7 cellular contexts compared by ENCODE assay signal in genomic region chr1:14291182-14291581, GRCh38.
A peak's percentile ranks its signal among the peaks of the same experiment; 100 is the strongest.
DNase-seq lines count a peak whose midpoint lies in the region; FAIRE-seq and TF ChIP-seq lines count a peak whose summit lies in the region.
"Not testable (repeated sequence)": the region's sequence is repeated elsewhere in the genome, so short reads cannot be mapped to it uniquely, and the experiment has no call there.

No MANE protein-coding gene starts in this region.

- not testable (repeated sequence) for H2BK15ac ChIP-seq in H1 (ENCODE audit: low read length)

- H3K9ac ChIP-seq in H1 (replicated peaks in 1 of 4; ENCODE audit: extremely low read depth in 1 of 4, low read depth in 3 of 4, low read length in 3 of 4); neural progenitor cell: not testable (repeated sequence)

- not testable (repeated sequence) for H2BK20ac ChIP-seq in H1 (ENCODE audit: low read length)

- not testable (repeated sequence) for TF ChIP-seq RAD21 in H1 (IDR thresholded peaks at IDR 0.05 in 1 of 2, conservative IDR thresholded peaks at IDR 0.05 in 1 of 2; ENCODE audit: low read depth in 2 of 2, low read length in 2 of 2)

- H3K79me1 ChIP-seq in H1 (ENCODE audit: low read depth, low read length): not testable (repeated sequence)

- H2AK5ac ChIP-seq in H1 (ENCODE audit: low read depth, low read length): not testable (repeated sequence)

- H4K91ac ChIP-seq in H1 (replicated peaks; ENCODE audit: insufficient read length, low read length): not testable (repeated sequence)

- not testable (repeated sequence) for TF ChIP-seq EP300 in H1 (IDR thresholded peaks at IDR 0.05; ENCODE audit: borderline replicate concordance in 1 of 2, low read depth in 2 of 2, low read length in 2 of 2)

- POLR2A ChIA-PET in RWPE1 (lab: Yijun Ruan, JAX; ENCODE audit: low non-redundant PET); H1 (lab: Charles Lee; ENCODE audit: partially characterized antibody): not testable (repeated sequence)

- 63% methylated on average over 6 of the region's 6 CpGs; no CpG with 5 or more reads in 1 of the 2 experiments for WGBS in H1 (ENCODE audit: extremely low coverage in 1 of 2, insufficient coverage in 1 of 2, insufficient read length in 1 of 2, insufficient replicate concordance in 2 of 2, low coverage in 1 of 2, low lambda C conversion rate in 2 of 2, missing lambda C conversion rate in 1 of 2), 2 experiments

- H3K36me3 Mint-ChIP-seq in neural progenitor cell: not testable (repeated sequence)

- not testable (repeated sequence) for H3K4me3 ChIP-seq in H1 (ENCODE audit: extremely low read depth in 1 of 4, insufficient read depth in 2 of 4, low read depth in 3 of 4, low read length in 4 of 4); neural progenitor cell

- not testable (repeated sequence) for H2BK5ac ChIP-seq in H1 (ENCODE audit: low read depth, low read length)

- H3K4me2 ChIP-seq in H1 (ENCODE audit: insufficient read depth in 1 of 2, low read depth in 2 of 2, low read length in 2 of 2): not testable (repeated sequence)
- H3K4me2 ChIP-seq in neural progenitor cell: peak overlapping the region; percentile 61

- H3K4me1 ChIP-seq in H1 (replicated peaks in 1 of 4; ENCODE audit: control insufficient read depth in 3 of 4, insufficient read depth in 4 of 4, low read length in 3 of 4): not testable (repeated sequence)
- peaks cover 19% of the 10 kb centered on the region for H3K4me1 ChIP-seq in neural progenitor cell

- H3F3A ChIP-seq in neural progenitor cell (ENCODE audit: low read depth): not testable (repeated sequence)

- TF ChIP-seq CTCF in RWPE1 (conservative IDR thresholded peaks at IDR 0.05; ENCODE audit: low read depth); H1 (IDR thresholded peaks at IDR 0.05; ENCODE audit: control extremely low read depth in 1 of 3, insufficient read depth in 1 of 3, low read depth in 1 of 3, low read length in 3 of 3); neural progenitor cell (IDR thresholded peaks at IDR 0.05): not testable (repeated sequence)

- peak overlapping the region; percentile 47 for H3K27ac Mint-ChIP-seq in neural progenitor cell

- H3K4me3 Mint-ChIP-seq in neural progenitor cell: not testable (repeated sequence)

- not testable (repeated sequence) for H3K14ac ChIP-seq in H1 (ENCODE audit: insufficient read length)

- not testable (repeated sequence) for H4K20me1 ChIP-seq in H1 (replicated peaks in 1 of 2; ENCODE audit: control insufficient read depth in 1 of 2, insufficient read depth in 2 of 2, low read length in 2 of 2); neural progenitor cell (ENCODE audit: low read depth)

- not testable (repeated sequence) for H3K9me3 Mint-ChIP-seq in neural progenitor cell

- H4K8ac ChIP-seq in H1 (ENCODE audit: extremely low read depth, insufficient read depth, low read length): 0 out of 2 replicates have a peak overlapping the region, but pooled peaks have one; percentile 58

- not testable (repeated sequence) for H3K27me3 Mint-ChIP-seq in neural progenitor cell (ENCODE audit: insufficient read depth, low read depth)

- not testable (repeated sequence) for H3K23me2 ChIP-seq in H1 (ENCODE audit: low read depth, low read length)

- not testable (repeated sequence) for H3K27me3 ChIP-seq in H1 (replicated peaks in 1 of 4; ENCODE audit: control insufficient read depth in 3 of 4, extremely low read depth in 1 of 4, insufficient read depth in 3 of 4, low read length in 3 of 4); neural progenitor cell

- H3K23ac ChIP-seq in H1 (ENCODE audit: insufficient read length): not testable (repeated sequence)

- DNase-seq in ELF-1 (ENCODE audit: low read depth, low spot score): peak; percentile 51
- DNase-seq in NCI-H1105 treated with DMSO at 0.1 percent for 48 hours (lab: John Stamatoyannopoulos, UW): peak; percentile 27
- peak; percentile 57 for DNase-seq in NCI-H2196 (lab: John Stamatoyannopoulos, UW; ENCODE audit: unreplicated experiment)
- DNase-seq in RWPE1 (ENCODE audit: low spot score): peak; percentile 36
- peak in 1 of 2 experiments; percentile 54 for DNase-seq in H1 (ENCODE audit: low read depth in 1 of 2, low spot score in 2 of 2)
- DNase-seq in iPS-NIHi7 (ENCODE audit: extremely low spot score): peak; percentile 22
- DNase-seq in neural progenitor cell (ENCODE audit: low spot score): peak; percentile 76

- CTCF ChIA-PET in RWPE1 (lab: Yijun Ruan, JAX): not testable (repeated sequence)
- CTCF ChIA-PET in H1 (lab: Charles Lee; ENCODE audit: partially characterized antibody): interaction anchor here (1.0 kb wide), 2 partner anchors 15 to 133 kb away, joined by 3 read pairs; no protein-coding TSS in a partner anchor

- not testable (repeated sequence) for H2BK120ac ChIP-seq in H1 (replicated peaks; ENCODE audit: low read depth, low read length)

- H4K5ac ChIP-seq in H1 (ENCODE audit: insufficient read length, low read depth, low read length): not testable (repeated sequence)

- not testable (repeated sequence) for H3K56ac ChIP-seq in H1 (replicated peaks; ENCODE audit: insufficient read length, low read depth, low read length)

- not testable (repeated sequence) for H2BK12ac ChIP-seq in H1 (ENCODE audit: low read depth, low read length)

- not testable (repeated sequence) for H3K18ac ChIP-seq in H1 (ENCODE audit: extremely low read depth, low read length)

- H3K36me3 ChIP-seq in H1 (ENCODE audit: control insufficient read depth in 2 of 4, insufficient read depth in 4 of 4, low read length in 3 of 4); neural progenitor cell: not testable (repeated sequence)

- peaks cover 12% of the 10 kb centered on the region for H3K4me1 Mint-ChIP-seq in neural progenitor cell

- H2AFZ ChIP-seq in H1 (ENCODE audit: low read length); neural progenitor cell (replicated peaks): not testable (repeated sequence)

- H3K4ac ChIP-seq in H1 (replicated peaks; ENCODE audit: insufficient read length, low read depth, low read length): not testable (repeated sequence)

- TF ChIP-seq POLR2A in H1 (IDR thresholded peaks at IDR 0.05; ENCODE audit: control extremely low read depth in 1 of 2, low read depth in 2 of 2, low read length in 2 of 2): not testable (repeated sequence)

- FAIRE-seq in H1 (lab: Jason Lieb, UNC): not testable (repeated sequence)

- H3K9me3 ChIP-seq in H1 (ENCODE audit: insufficient read depth in 2 of 2, low read depth in 1 of 2, low read length in 1 of 2); neural progenitor cell (ENCODE audit: low read depth): not testable (repeated sequence)

- H3K27ac ChIP-seq in RWPE1: peak overlapping the region; percentile 67
- H3K27ac ChIP-seq in H1 (ENCODE audit: low read depth, low read length); neural progenitor cell: not testable (repeated sequence)

- not testable (repeated sequence) for H3K79me2 ChIP-seq in H1 (ENCODE audit: control insufficient read depth in 1 of 2, insufficient read depth in 2 of 2, low read length in 2 of 2); neural progenitor cell (ENCODE audit: low read depth)

TF ChIP-seq in H1, 55 proteins besides CTCF, POLR2A, EP300 and RAD21:
- TF ChIP-seq, protein P1, sequence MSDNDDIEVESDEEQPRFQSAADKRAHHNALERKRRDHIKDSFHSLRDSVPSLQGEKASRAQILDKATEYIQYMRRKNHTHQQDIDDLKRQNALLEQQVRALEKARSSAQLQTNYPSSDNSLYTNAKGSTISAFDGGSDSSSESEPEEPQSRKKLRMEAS (IDR thresholded peaks at IDR 0.05): 0 out of 2 replicates have a peak, but pooled peaks have one; percentile 40
